9 cellular contexts compared by ENCODE assay signal in the genomic region with DNA sequence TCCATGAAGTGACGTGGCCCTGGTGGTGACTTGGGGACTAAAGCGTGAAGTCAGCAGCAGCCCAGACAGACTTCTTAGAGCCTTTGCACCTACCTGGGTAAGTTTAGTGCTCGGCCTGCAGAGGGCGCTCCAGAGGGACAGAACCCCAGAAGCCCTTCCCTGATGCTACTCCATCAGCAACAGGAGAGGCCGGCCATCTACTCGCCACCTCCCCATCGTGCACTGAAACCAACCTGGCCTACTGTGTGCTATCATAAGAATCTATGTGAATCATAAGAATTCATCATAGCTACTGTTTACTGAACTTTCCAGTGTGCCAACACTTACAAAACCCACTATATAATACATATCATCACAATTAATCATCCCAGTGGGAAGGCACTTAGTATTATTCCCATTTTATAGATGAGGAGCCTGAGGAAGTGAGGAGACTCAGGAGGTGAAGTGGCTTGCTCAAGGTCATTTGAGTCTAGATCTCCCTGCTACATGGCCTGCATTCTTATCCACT. TPM values are rescaled to one million over a fixed set of nuclear protein-coding genes. Genes with fewer than 3 reads are reported as not detected.
DNase-seq lines count a peak whose midpoint lies in the region; ATAC-seq and TF ChIP-seq lines count a peak whose summit lies in the region.
"Had no signal": no experiment of that assay in that cellular context is flagged by ENCODE, and none has a peak within 500 bp of the region (broad histone marks: within the 10 kb centered on the region; RNA-seq: fewer than 3 reads in every experiment).

No MANE protein-coding gene starts in this region.

- intact Hi-C loops in mammary epithelial cell (cut with micrococcal nuclease): loop anchor here (1.0 kb wide), 1 partner anchor 131 kb away; the partner anchor contains the start of gene FOXO6
- intact Hi-C loops in gastrocnemius medialis (cut with DNase I; ENCODE audit: low total_unique reads): no loop called here
- intact Hi-C loops in sciatic nerve (cut with DNase I): no loop called here

- peak; percentile 34 for DNase-seq in NOMO-1 treated with DMSO at 0.1 percent for 48 hours (lab: John Stamatoyannopoulos, UW; ENCODE audit: unreplicated experiment)
- DNase-seq in NOMO-1 treated with dmso at 0.1 percent for 144 hours (lab: John Stamatoyannopoulos, UW; ENCODE audit: unreplicated experiment): no peak
- peak; percentile 78 for DNase-seq in NCI-H748 treated with DMSO at 0.1 percent for 48 hours (lab: John Stamatoyannopoulos, UW)
- DNase-seq in mammary epithelial cell: no peak
- DNase-seq in gastrocnemius medialis: no peak
- no peak for DNase-seq in sciatic nerve (ENCODE audit: low spot score)
- no peak for DNase-seq in NCI-H526 treated with DMSO at 0.1 percent for 48 hours (lab: John Stamatoyannopoulos, UW)

- H2AFZ ChIP-seq in mammary epithelial cell (ENCODE audit: low read depth, low read length): no peak overlapping the region

- no peak overlapping the region for H3K9ac ChIP-seq in mammary epithelial cell (ENCODE audit: insufficient read depth, low read length)

- no peak for TF ChIP-seq POLR2A in gastrocnemius medialis (IDR thresholded peaks at IDR 0.05)

- 96% methylated on average over 7 of the region's 7 CpGs for WGBS in mammary epithelial cell (ENCODE audit: low coverage, missing lambda C conversion rate)

- H3K4me1 ChIP-seq in mammary epithelial cell (ENCODE audit: insufficient read depth, low read length) (peaks cover 46% of the 10 kb centered on the region), gastrocnemius medialis (peaks cover 15 to 18% of the 10 kb centered on the region in 2 donors)

- BruUV-seq in mammary epithelial cell (replicated peaks; lab: Mats Ljungman, UMichigan): no TSS peak

- CTCF ChIA-PET in mammary epithelial cell (lab: Charles Lee; ENCODE audit: low non-redundant PET): no interaction called here

- no peaks in the 10 kb centered on the region for H3K36me3 ChIP-seq in mammary epithelial cell (ENCODE audit: insufficient read depth, low read length)
- no peaks in the 10 kb centered on the region for H3K36me3 ChIP-seq in gastrocnemius medialis

- dilution Hi-C loops in mammary epithelial cell (cut with HindIII; ENCODE audit: low sequenced_read_pairs): no loop called here

- in situ Hi-C loops in mammary epithelial cell (cut with MboI; ENCODE audit: low sequenced_read_pairs in 2 of 2) (no loop called here), gastrocnemius medialis (cut with MboI; ENCODE audit: low sequenced_read_pairs in 4 of 4) (no loop called here)

- H3K27ac ChIP-seq in mammary epithelial cell (ENCODE audit: insufficient read depth, low read depth, low read length): peak overlapping the region; percentile 41
- no peak overlapping the region for H3K27ac ChIP-seq in gastrocnemius medialis

- TF ChIP-seq CTCF in mammary epithelial cell (conservative IDR thresholded peaks at IDR 0.05 in 1 of 2, IDR thresholded peaks at IDR 0.05 in 1 of 2; ENCODE audit: extremely low read depth in 1 of 2, insufficient read depth in 1 of 2, low read depth in 1 of 2, low read length in 2 of 2) (peak; percentile 64 to 76), gastrocnemius medialis (IDR thresholded peaks at IDR 0.05 in 4 of 5, conservative IDR thresholded peaks at IDR 0.05 in 1 of 5) (peak in 4 of 5 experiments; percentile 13 to 50 (median 32))

- ATAC-seq in gastrocnemius medialis: no peak
- no peak for ATAC-seq in GM21367 (IDR thresholded peaks at IDR 0.05; ENCODE audit: unreplicated experiment)
- no peak for ATAC-seq in sciatic nerve
- ATAC-seq: naive thymus-derived CD4-positive, alpha-beta T cell had no signal

- no peak overlapping the region for H3K4me2 ChIP-seq in mammary epithelial cell (ENCODE audit: insufficient read depth, low read depth, low read length)

- H3K9me3 ChIP-seq in mammary epithelial cell (replicated peaks; ENCODE audit: insufficient read depth, low read length) (no peaks in the 10 kb centered on the region), gastrocnemius medialis (no peaks in the 10 kb centered on the region)

- no peaks in the 10 kb centered on the region for H3K79me2 ChIP-seq in mammary epithelial cell (ENCODE audit: insufficient read depth, low read length)

- no peaks in the 10 kb centered on the region for H4K20me1 ChIP-seq in mammary epithelial cell (ENCODE audit: insufficient read depth, low read length)

- no peaks in the 10 kb centered on the region for H3K27me3 ChIP-seq in mammary epithelial cell (ENCODE audit: insufficient read depth, low read length)
- H3K27me3 ChIP-seq in gastrocnemius medialis: no peaks in the 10 kb centered on the region

- H3K4me3 ChIP-seq in mammary epithelial cell (replicated peaks in 1 of 3; ENCODE audit: insufficient read depth in 1 of 3, low read depth in 2 of 3, low read length in 3 of 3) (no peak overlapping the region), gastrocnemius medialis (no peak overlapping the region)

RNA-seq across cellular contexts. Expression of gene EDN2, which starts 7.9 kb away (rescaled TPM):
- total RNA-seq in mammary epithelial cell (1 to 10 TPM in 1 of 2 donors, under 1 TPM in 1; 0.56 to 1.3 TPM), gastrocnemius medialis (not detected), sciatic nerve (not detected)
- polyA plus RNA-seq in mammary epithelial cell: 1.4 TPM
- polyA minus RNA-seq in mammary epithelial cell: not detected
- total RNA-seq: naive thymus-derived CD4-positive, alpha-beta T cell had no signal
- polyA plus RNA-seq: naive thymus-derived CD4-positive, alpha-beta T cell had no signal

Comparison
In these comparisons a context has a peak if more than half of its experiments do, and no peak if none do; other contexts are left out.
1. DNase-seq: peak in NOMO-1 treated with DMSO at 0.1 percent for 48 hours (single experiment) and NCI-H748 treated with DMSO at 0.1 percent for 48 hours (single experiment); none in NOMO-1 treated with dmso at 0.1 percent for 144 hours (single experiment), mammary epithelial cell (single experiment), gastrocnemius medialis (0 of 2), sciatic nerve (single experiment) and NCI-H526 treated with DMSO at 0.1 percent for 48 hours (single experiment).